18 cellular contexts compared by ENCODE assay signal in genomic region chr11:82796970-82797594, GRCh38.
DNase-seq lines count a peak whose midpoint lies in the region; ATAC-seq and TF ChIP-seq lines count a peak whose summit lies in the region.
"Had no signal": no experiment of that assay in that cellular context is flagged by ENCODE, and none has a peak within 500 bp of the region (broad histone marks: within the 10 kb centered on the region; RNA-seq: fewer than 3 reads in every experiment).

No MANE protein-coding gene starts in this region.

- no peak for TF ChIP-seq CTCF in brain (conservative IDR thresholded peaks at IDR 0.05)
- TF ChIP-seq CTCF in RWPE1 (conservative IDR thresholded peaks at IDR 0.05; ENCODE audit: low read depth), result no peak
- TF ChIP-seq CTCF in OCI-LY7 (conservative IDR thresholded peaks at IDR 0.05; ENCODE audit: low read length), result no peak

- no peaks in the 10 kb centered on the region for H4K20me1 ChIP-seq in OCI-LY7 (ENCODE audit: insufficient read depth, low read length)

- WGBS in right cardiac atrium, result 50% methylated on average over 3 of the region's 3 CpGs

- H3K79me2 ChIP-seq in OCI-LY7 (ENCODE audit: insufficient read depth, low read depth, low read length), result no peaks in the 10 kb centered on the region

- H3K9me3 Mint-ChIP-seq in brain, result peaks cover 0 to 16% (median 7%) of the 10 kb centered on the region in 5 experiments
- H3K9me3 Mint-ChIP-seq: effector memory CD8-positive, alpha-beta T cell; stimulated activated effector memory CD8-positive, alpha-beta T cell treated with anti-CD3 and anti-CD28 coated beads, Interleukin-12 subunit alpha, Interleukin-12 subunit beta, amount 100 ng/mL, for 72 hours had no signal

- H3K36me3 Mint-ChIP-seq in brain, result no peaks in the 10 kb centered on the region
- H3K36me3 Mint-ChIP-seq: stimulated activated effector memory CD8-positive, alpha-beta T cell treated with anti-CD3 and anti-CD28 coated beads, Interleukin-12 subunit alpha, Interleukin-12 subunit beta, amount 100 ng/mL, for 72 hours had no signal

- intact Hi-C loops in right cardiac atrium (cut with DNase I), result no loop called here
- intact Hi-C loops in posterior cingulate gyrus (cut with DNase I), result no loop called here
- intact Hi-C loops in OCI-LY7 (cut with micrococcal nuclease; ENCODE audit: unreplicated experiment), result no loop called here

- H3K4me3 ChIP-seq in right cardiac atrium (ENCODE audit: low read length) (no peak overlapping the region), OCI-LY7 (ENCODE audit: low read depth, low read length, poor library complexity, severe bottlenecking) (no peak overlapping the region)
- H3K4me3 ChIP-seq: ovary, spleen had no signal

- no peak overlapping the region for H3K4me2 ChIP-seq in OCI-LY7 (ENCODE audit: low read length)

- peaks cover under 1% of the 10 kb centered on the region for H3K27me3 Mint-ChIP-seq in brain

- peaks cover 14% of the 10 kb centered on the region for H3K4me1 Mint-ChIP-seq in brain
- H3K4me1 Mint-ChIP-seq: stimulated activated effector memory CD8-positive, alpha-beta T cell treated with anti-CD3 and anti-CD28 coated beads, Interleukin-12 subunit alpha, Interleukin-12 subunit beta, amount 100 ng/mL, for 72 hours had no signal

- H3K4me3 Mint-ChIP-seq in brain, result peak overlapping the region in 4 of 5 experiments; percentile 40 to 68 (median 46)
- H3K4me3 Mint-ChIP-seq: effector memory CD8-positive, alpha-beta T cell; stimulated activated effector memory CD8-positive, alpha-beta T cell treated with anti-CD3 and anti-CD28 coated beads, Interleukin-12 subunit alpha, Interleukin-12 subunit beta, amount 100 ng/mL, for 72 hours had no signal

- H3K9me3 ChIP-seq in right cardiac atrium (ENCODE audit: control insufficient read depth, low read length) (no peaks in the 10 kb centered on the region), OCI-LY7 (ENCODE audit: low read length) (no peaks in the 10 kb centered on the region)
- H3K9me3 ChIP-seq: BE2C, ovary, spleen had no signal

- POLR2A ChIA-PET in RWPE1 (lab: Yijun Ruan, JAX; ENCODE audit: low non-redundant PET) (no interaction called here), OCI-LY7 (lab: Charles Lee) (no interaction called here)

- CTCF ChIA-PET in RWPE1 (lab: Yijun Ruan, JAX) (no interaction called here), OCI-LY7 (lab: Charles Lee; ENCODE audit: unreplicated experiment) (no interaction called here)

- H3K27ac ChIP-seq in right cardiac atrium (ENCODE audit: low read length), result no peak overlapping the region
- H3K27ac ChIP-seq in RWPE1, result no peak overlapping the region
- H3K27ac ChIP-seq in OCI-LY7 (ENCODE audit: low read depth, low read length, poor library complexity, severe bottlenecking), result no peak overlapping the region
- H3K27ac ChIP-seq: ovary had no signal

- H2AFZ ChIP-seq in OCI-LY7 (ENCODE audit: low read length), result no peak overlapping the region

- DNase-seq in RPMI8226 (peak; percentile 97), right cardiac atrium (peak; percentile 34 to 84 (median 79)), posterior cingulate gyrus (peak in 8 of 10 donors; percentile 29 to 89 (median 48)), RWPE1 (ENCODE audit: low spot score) (no peak), OCI-LY7 (ENCODE audit: low spot score) (no peak), NOMO-1 treated with dmso at 0.1 percent for 144 hours (lab: John Stamatoyannopoulos, UW; ENCODE audit: unreplicated experiment) (no peak)
- no peak for DNase-seq in activated naive CD4-positive, alpha-beta T cell (lab: John Stamatoyannopoulos, UW)
- DNase-seq: activated gamma-delta T cell treated with Interleukin-2 at 50 U/mL for 16 hours; BE2C; effector memory CD8-positive, alpha-beta T cell; kidney glomerular epithelial cell; NCI-H187 treated with DMSO at 0.1 percent for 48 hours; NCI-H510A; ovary; spleen; trophoblast cell had no signal

- H3K4me1 ChIP-seq in right cardiac atrium (ENCODE audit: control insufficient read depth, insufficient read depth, low read length) (no peaks in the 10 kb centered on the region), OCI-LY7 (ENCODE audit: insufficient read depth, low read length, poor library complexity, severe bottlenecking) (no peaks in the 10 kb centered on the region)
- H3K4me1 ChIP-seq: spleen had no signal

- H3K27ac Mint-ChIP-seq in brain, result peak overlapping the region in 3 of 5 experiments; percentile 78 to 94 (median 92)
- H3K27ac Mint-ChIP-seq: effector memory CD8-positive, alpha-beta T cell; stimulated activated effector memory CD8-positive, alpha-beta T cell treated with anti-CD3 and anti-CD28 coated beads, Interleukin-12 subunit alpha, Interleukin-12 subunit beta, amount 100 ng/mL, for 72 hours had no signal

- peak; percentile 39 to 57 for ATAC-seq in right cardiac atrium
- ATAC-seq: effector memory CD8-positive, alpha-beta T cell; stimulated activated effector memory CD8-positive, alpha-beta T cell treated with anti-CD3 and anti-CD28 coated beads, Interleukin-12 subunit alpha, Interleukin-12 subunit beta, amount 100 ng/mL, for 72 hours had no signal

- BruUV-seq in OCI-LY7 (replicated peaks; lab: Mats Ljungman, UMichigan), result no TSS peak

- no peaks in the 10 kb centered on the region for H3K36me3 ChIP-seq in OCI-LY7 (ENCODE audit: insufficient read depth, low read length)
- H3K36me3 ChIP-seq: BE2C, ovary, spleen had no signal

- no peaks in the 10 kb centered on the region for H3K27me3 ChIP-seq in right cardiac atrium (ENCODE audit: control insufficient read depth, insufficient read depth)
- H3K27me3 ChIP-seq: BE2C, ovary had no signal

- no peaks in the 10 kb centered on the region for H3K9me2 ChIP-seq in OCI-LY7 (ENCODE audit: insufficient read depth, low read length)

Comparison
In these comparisons a context has a peak if more than half of its experiments do, and no peak if none do; other contexts are left out.
1. DNase-seq: peak in RPMI8226 (single experiment), right cardiac atrium (3 of 3) and posterior cingulate gyrus (8 of 10); none in RWPE1 (single experiment), OCI-LY7 (single experiment), activated naive CD4-positive, alpha-beta T cell (0 of 4) and NOMO-1 treated with dmso at 0.1 percent for 144 hours (single experiment).